Comparison of ENCODE assay signal across 1 cellular context in the genomic region with DNA sequence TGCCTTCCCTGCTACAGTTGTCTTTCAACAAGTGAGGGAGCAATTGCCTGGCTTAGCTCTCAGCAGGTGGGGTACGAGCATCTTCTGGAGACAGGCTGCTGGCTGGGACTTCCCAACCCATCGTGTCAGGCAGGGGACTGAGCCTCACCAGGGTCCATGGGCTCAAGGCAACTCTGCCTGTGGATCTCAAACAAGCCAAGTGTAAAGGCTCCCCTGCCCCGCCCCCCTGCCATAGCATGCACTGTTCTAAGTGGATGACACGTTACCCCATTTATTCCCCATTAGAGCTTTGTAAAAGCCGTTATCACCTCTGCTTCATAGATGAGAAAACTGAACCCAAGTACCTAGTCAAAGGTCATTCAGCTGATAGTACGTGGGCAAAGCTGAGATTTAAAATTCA.
TF ChIP-seq lines count a peak whose summit lies in the region.

No MANE protein-coding gene starts in this region.

TF ChIP-seq in WTC11, 78 proteins besides CTCF, POLR2A, EP300 and RAD21 (continued from another document):
- TF ChIP-seq, protein P1, sequence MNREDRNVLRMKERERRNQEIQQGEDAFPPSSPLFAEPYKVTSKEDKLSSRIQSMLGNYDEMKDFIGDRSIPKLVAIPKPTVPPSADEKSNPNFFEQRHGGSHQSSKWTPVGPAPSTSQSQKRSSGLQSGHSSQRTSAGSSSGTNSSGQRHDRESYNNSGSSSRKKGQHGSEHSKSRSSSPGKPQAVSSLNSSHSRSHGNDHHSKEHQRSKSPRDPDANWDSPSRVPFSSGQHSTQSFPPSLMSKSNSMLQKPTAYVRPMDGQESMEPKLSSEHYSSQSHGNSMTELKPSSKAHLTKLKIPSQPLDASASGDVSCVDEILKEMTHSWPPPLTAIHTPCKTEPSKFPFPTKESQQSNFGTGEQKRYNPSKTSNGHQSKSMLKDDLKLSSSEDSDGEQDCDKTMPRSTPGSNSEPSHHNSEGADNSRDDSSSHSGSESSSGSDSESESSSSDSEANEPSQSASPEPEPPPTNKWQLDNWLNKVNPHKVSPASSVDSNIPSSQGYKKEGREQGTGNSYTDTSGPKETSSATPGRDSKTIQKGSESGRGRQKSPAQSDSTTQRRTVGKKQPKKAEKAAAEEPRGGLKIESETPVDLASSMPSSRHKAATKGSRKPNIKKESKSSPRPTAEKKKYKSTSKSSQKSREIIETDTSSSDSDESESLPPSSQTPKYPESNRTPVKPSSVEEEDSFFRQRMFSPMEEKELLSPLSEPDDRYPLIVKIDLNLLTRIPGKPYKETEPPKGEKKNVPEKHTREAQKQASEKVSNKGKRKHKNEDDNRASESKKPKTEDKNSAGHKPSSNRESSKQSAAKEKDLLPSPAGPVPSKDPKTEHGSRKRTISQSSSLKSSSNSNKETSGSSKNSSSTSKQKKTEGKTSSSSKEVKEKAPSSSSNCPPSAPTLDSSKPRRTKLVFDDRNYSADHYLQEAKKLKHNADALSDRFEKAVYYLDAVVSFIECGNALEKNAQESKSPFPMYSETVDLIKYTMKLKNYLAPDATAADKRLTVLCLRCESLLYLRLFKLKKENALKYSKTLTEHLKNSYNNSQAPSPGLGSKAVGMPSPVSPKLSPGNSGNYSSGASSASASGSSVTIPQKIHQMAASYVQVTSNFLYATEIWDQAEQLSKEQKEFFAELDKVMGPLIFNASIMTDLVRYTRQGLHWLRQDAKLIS (CRISPR knock-in tag; IDR thresholded peaks at IDR 0.05; ENCODE audit: borderline replicate concordance), result no peak
- TF ChIP-seq MXD4 (CRISPR knock-in tag; IDR thresholded peaks at IDR 0.05; ENCODE audit: borderline replicate concordance) (no peak), IRF1 (CRISPR knock-in tag; IDR thresholded peaks at IDR 0.05) (no peak), ATF2 (CRISPR knock-in tag; IDR thresholded peaks at IDR 0.05; ENCODE audit: borderline replicate concordance, low read depth) (no peak), SOX15 (CRISPR knock-in tag; IDR thresholded peaks at IDR 0.05) (no peak), GRHL2 (CRISPR knock-in tag; IDR thresholded peaks at IDR 0.05; ENCODE audit: insufficient replicate concordance, severe bottlenecking) (no peak), TEAD4 (CRISPR knock-in tag; IDR thresholded peaks at IDR 0.05) (no peak), PRRX2 (CRISPR knock-in tag; IDR thresholded peaks at IDR 0.05) (no peak)
